Comparison of ENCODE assay signal across 11 cellular contexts in genomic region chrX:22194207-22194606, GRCh38.
"Had no signal": no experiment of that assay in that cellular context is flagged by ENCODE, and none has a peak within 500 bp of the region (broad histone marks: within the 10 kb centered on the region; RNA-seq: fewer than 3 reads in every experiment).

No MANE protein-coding gene starts in this region.

- H3K79me2 ChIP-seq: hepatocyte had no signal

- H3K36me3 Mint-ChIP-seq: natural killer cell; stimulated activated effector memory CD8-positive, alpha-beta T cell treated with anti-CD3 and anti-CD28 coated beads, Interleukin-12 subunit alpha, Interleukin-12 subunit beta, amount 100 ng/mL, for 72 hours had no signal

- H3K27me3 ChIP-seq: hepatocyte had no signal

- H3K4me2 ChIP-seq: hepatocyte had no signal

- H3K27ac ChIP-seq: hepatocyte had no signal

- H2AFZ ChIP-seq: hepatocyte had no signal

- DNase-seq: activated CD4-positive, alpha-beta T cell treated with anti-CD3 and anti-CD28 coated beads, Interleukin-2, amount 50 U/mL, for 1 hour; activated naive CD4-positive, alpha-beta T cell treated with anti-CD3 and anti-CD28 coated beads for 36 hours; mammary epithelial cell; natural killer cell; retina had no signal

- ATAC-seq: activated CD4-positive, CD25-positive, alpha-beta regulatory T cell treated with anti-CD3 and anti-CD28 coated beads, Interleukin-2, amount 50 U/mL, for 24 hours; esophagus mucosa; left lobe of liver; natural killer cell; stimulated activated effector memory CD8-positive, alpha-beta T cell treated with anti-CD3 and anti-CD28 coated beads, Interleukin-12 subunit alpha, Interleukin-12 subunit beta, amount 100 ng/mL, for 72 hours had no signal

- H3K9me3 Mint-ChIP-seq: activated naive CD4-positive, alpha-beta T cell treated with anti-CD3 and anti-CD28 coated beads for 36 hours; activated T-helper 2 cell treated with anti-CD3 and anti-CD28 coated beads, Interferon-gamma antibody, Interleukin-2, Interleukin-4, amounts not matched to agents 10 μg/mL and 5 μg/mL and 100 μg/mL, durations not matched to agents 14 hours and 24 hours and 36 hours; natural killer cell had no signal

- H3K4me3 ChIP-seq: hepatocyte had no signal

- H3K4me3 Mint-ChIP-seq: activated naive CD4-positive, alpha-beta T cell treated with anti-CD3 and anti-CD28 coated beads for 36 hours; natural killer cell; stimulated activated effector memory CD8-positive, alpha-beta T cell treated with anti-CD3 and anti-CD28 coated beads, Interleukin-12 subunit alpha, Interleukin-12 subunit beta, amount 100 ng/mL, for 72 hours had no signal

- H3K27ac Mint-ChIP-seq: activated naive CD4-positive, alpha-beta T cell treated with anti-CD3 and anti-CD28 coated beads for 36 hours; activated T-helper 2 cell treated with anti-CD3 and anti-CD28 coated beads, Interferon-gamma antibody, Interleukin-2, Interleukin-4, amounts not matched to agents 10 μg/mL and 5 μg/mL and 100 μg/mL, durations not matched to agents 14 hours and 24 hours and 36 hours; natural killer cell; stimulated activated effector memory CD8-positive, alpha-beta T cell treated with anti-CD3 and anti-CD28 coated beads, Interleukin-12 subunit alpha, Interleukin-12 subunit beta, amount 100 ng/mL, for 72 hours had no signal
